ENCODE assay signal across 28 cellular contexts in the genomic region with DNA sequence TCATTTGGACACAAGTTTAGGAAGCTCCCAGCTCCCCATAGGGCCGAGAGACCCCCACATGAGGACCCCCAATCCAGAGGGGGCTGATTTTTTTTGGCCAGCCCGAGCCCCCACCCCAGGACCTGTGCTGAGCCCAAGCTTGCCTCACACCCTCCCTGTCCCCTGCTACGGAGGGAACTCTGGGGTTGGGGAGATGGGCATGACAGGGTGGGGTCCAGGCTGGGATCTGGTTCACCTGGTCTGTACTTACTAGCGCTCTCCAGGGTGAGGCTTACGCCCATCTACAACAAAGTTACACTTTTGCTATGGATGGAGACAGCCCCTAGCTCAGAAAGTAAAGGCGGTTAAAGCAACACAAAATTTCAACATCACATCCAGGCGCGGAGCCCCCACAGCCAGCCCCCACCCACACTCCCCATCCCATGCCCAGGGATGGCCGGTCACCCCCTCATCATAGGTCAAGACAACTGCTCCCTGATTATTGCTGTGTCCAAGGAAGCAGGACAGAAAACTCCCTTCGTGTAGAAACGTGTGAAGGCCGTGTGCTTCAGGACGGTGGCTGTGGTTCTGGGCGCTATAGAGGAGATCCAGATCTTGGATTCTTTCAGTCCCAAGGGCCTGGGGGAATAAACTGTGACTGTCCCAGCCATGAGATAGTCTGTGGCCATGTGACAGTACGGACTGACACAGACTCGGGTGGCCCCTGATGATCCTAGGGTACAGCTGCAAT. TPM values are rescaled to one million over a fixed set of nuclear protein-coding genes. Genes with fewer than 3 reads are reported as not detected.
DNase-seq lines count a peak whose midpoint lies in the region; ATAC-seq and TF ChIP-seq lines count a peak whose summit lies in the region.
"Had no signal": no experiment of that assay in that cellular context is flagged by ENCODE, and none has a peak within 500 bp of the region (broad histone marks: within the 10 kb centered on the region; RNA-seq: fewer than 3 reads in every experiment).

No MANE protein-coding gene starts in this region.

- no peak overlapping the region for H3K4me3 ChIP-seq in DOHH2 (ENCODE audit: low read length)
- H3K4me3 ChIP-seq: hepatocyte had no signal

- no peaks in the 10 kb centered on the region for H3K27me3 ChIP-seq in DOHH2 (ENCODE audit: control insufficient read depth, low read length)
- H3K27me3 ChIP-seq: foreskin keratinocyte, hepatocyte had no signal

- H3K27me3 Mint-ChIP-seq in glutamatergic neuron (ENCODE audit: unreplicated experiment) = peaks cover 11% of the 10 kb centered on the region

- no peaks in the 10 kb centered on the region for H3K79me2 ChIP-seq in DOHH2 (ENCODE audit: control insufficient read depth, low read length)

- no peaks in the 10 kb centered on the region for H3K36me3 Mint-ChIP-seq in glutamatergic neuron (ENCODE audit: unreplicated experiment)

- no peaks in the 10 kb centered on the region for H3K9me2 ChIP-seq in DOHH2 (replicated peaks; ENCODE audit: control insufficient read depth, low read length)

- H3K9me3 Mint-ChIP-seq in glutamatergic neuron (ENCODE audit: unreplicated experiment) = peaks cover 11% of the 10 kb centered on the region
- H3K9me3 Mint-ChIP-seq: T-helper 2 cell treated with Interferon-gamma antibody and Interleukin-4, amounts not matched to agents 5 μg/mL and 100 μg/mL, for 36 hours had no signal

- DNase-seq in 8988T (peak; percentile 20), glutamatergic neuron (peak; percentile 4), sciatic nerve (ENCODE audit: low spot score) (peak; percentile 50), COR-L47 (lab: John Stamatoyannopoulos, UW) (no peak), NCI-H1930 (lab: John Stamatoyannopoulos, UW) (no peak)
- DNase-seq: activated CD4-positive, alpha-beta T cell treated with anti-CD3 and anti-CD28 coated beads for 4 hours; activated T-cell treated with anti-CD3 and anti-CD28 coated beads, Interleukin-2, amount 50 U/mL, for 1 hour; amniotic stem cell; C1 segment of cervical spinal cord; Calu3; DND-41; foreskin keratinocyte; NCI-H1694; NCI-H2171; NCI-H526; SHP77 treated with DMSO at 0.1 percent for 48 hours; small intestine; substantia nigra had no signal

- peaks cover 19% of the 10 kb centered on the region for H3K4me1 Mint-ChIP-seq in glutamatergic neuron (ENCODE audit: low read depth, unreplicated experiment)

- TF ChIP-seq CTCF in DOHH2 (IDR thresholded peaks at IDR 0.05; ENCODE audit: low read depth, low read length, poor library complexity, severe bottlenecking) (no peak), glutamatergic neuron (IDR thresholded peaks at IDR 0.05; ENCODE audit: partially characterized antibody, unreplicated experiment) (no peak)

- intact Hi-C loops in sciatic nerve (cut with DNase I) = no loop called here

- H4K20me1 ChIP-seq in DOHH2 (ENCODE audit: control insufficient read depth, insufficient read depth, low read depth, low read length) = no peaks in the 10 kb centered on the region

- H3F3A ChIP-seq in DOHH2 (ENCODE audit: control insufficient read depth, insufficient read depth) = peaks cover 4% of the 10 kb centered on the region

- H3K27ac Mint-ChIP-seq in glutamatergic neuron (ENCODE audit: unreplicated experiment) = peak overlapping the region; percentile 17
- H3K27ac Mint-ChIP-seq: T-helper 2 cell treated with Interferon-gamma antibody and Interleukin-4, amounts not matched to agents 5 μg/mL and 100 μg/mL, for 36 hours had no signal

- H3K4me1 ChIP-seq in DOHH2 (ENCODE audit: control insufficient read depth, low read length) = peaks cover 60% of the 10 kb centered on the region
- H3K4me1 ChIP-seq: foreskin keratinocyte had no signal

- ATAC-seq in sciatic nerve = no peak
- ATAC-seq in HG03045 (IDR thresholded peaks at IDR 0.05; ENCODE audit: unreplicated experiment) = no peak
- ATAC-seq in HG02938 (IDR thresholded peaks at IDR 0.05; ENCODE audit: unreplicated experiment) = no peak
- ATAC-seq: esophagus mucosa, foreskin keratinocyte, left colon had no signal

- 0 out of 2 replicates have a peak overlapping the region, but pooled peaks have one; percentile 22 for H3K4me2 ChIP-seq in DOHH2 (ENCODE audit: low read length)
- H3K4me2 ChIP-seq: hepatocyte had no signal

- H3K4me3 Mint-ChIP-seq in glutamatergic neuron (ENCODE audit: unreplicated experiment) = no peak overlapping the region
- H3K4me3 Mint-ChIP-seq: T-helper 2 cell treated with Interferon-gamma antibody and Interleukin-4, amounts not matched to agents 5 μg/mL and 100 μg/mL, for 36 hours had no signal

- no peak overlapping the region for H3K27ac ChIP-seq in DOHH2 (ENCODE audit: low read depth, low read length)
- H3K27ac ChIP-seq: foreskin keratinocyte, hepatocyte had no signal

- H3K9me3 ChIP-seq in DOHH2 (ENCODE audit: control insufficient read depth, insufficient read depth, low read length) = no peaks in the 10 kb centered on the region

- H3K36me3 ChIP-seq in DOHH2 (ENCODE audit: control insufficient read depth, low read length) = no peaks in the 10 kb centered on the region

RNA-seq across cellular contexts. Expression of gene SLC25A29, which starts 10.7 kb away (rescaled TPM):
- total RNA-seq in glutamatergic neuron (ENCODE audit: unreplicated experiment) = 409 TPM
- 86.8 TPM for total RNA-seq in sciatic nerve

RNA-seq across cellular contexts. Expression of gene SLC25A47, which starts 27.6 kb away (rescaled TPM):
- total RNA-seq in glutamatergic neuron (ENCODE audit: unreplicated experiment) (not detected), sciatic nerve (not detected)
- total RNA-seq: activated CD8-positive, alpha-beta memory T cell treated with anti-CD3 and anti-CD28 coated beads for 36 hours; bronchial epithelial cell; Calu3; esophagus mucosa; foreskin keratinocyte; urinary bladder had no signal

RNA-seq across cellular contexts. Expression of gene YY1, which starts 56.6 kb away (rescaled TPM):
- total RNA-seq in glutamatergic neuron (ENCODE audit: unreplicated experiment) (60.6 TPM), sciatic nerve (59.9 TPM)

Comparison
In these comparisons a context has a peak if more than half of its experiments do, and no peak if none do; other contexts are left out.
1. DNase-seq: peak in 8988T (single experiment), glutamatergic neuron (single experiment) and sciatic nerve (single experiment); none in COR-L47 (single experiment) and NCI-H1930 (0 of 2).